ENCODE assay signal across 18 cellular contexts in the genomic region with DNA sequence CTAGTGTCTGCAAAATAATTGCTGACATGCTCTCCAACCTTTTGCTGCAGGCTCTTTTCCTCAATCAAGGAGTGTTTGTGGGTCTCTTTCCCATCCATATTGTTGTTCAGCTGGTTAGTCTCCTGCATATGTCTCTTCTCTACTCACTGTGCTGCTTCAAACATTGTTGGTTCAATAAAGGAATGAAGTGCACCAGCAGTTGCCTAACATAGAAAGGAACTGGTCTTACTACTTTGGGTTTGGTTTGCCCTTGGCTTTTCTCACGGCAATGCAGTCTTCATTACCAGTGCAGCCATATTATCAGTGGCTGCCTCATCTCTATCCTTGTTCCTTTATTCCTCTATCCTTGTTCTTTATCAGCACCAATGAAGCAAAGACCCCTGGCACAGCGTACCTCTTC.
A peak's percentile ranks its signal among the peaks of the same experiment; 100 is the strongest.
DNase-seq lines count a peak whose midpoint lies in the region; ATAC-seq and TF ChIP-seq lines count a peak whose summit lies in the region.
"Had no signal": no experiment of that assay in that cellular context is flagged by ENCODE, and none has a peak within 500 bp of the region (broad histone marks: within the 10 kb centered on the region; RNA-seq: fewer than 3 reads in every experiment).

No MANE protein-coding gene starts in this region.

- H3K9me3 Mint-ChIP-seq in stimulated activated effector memory CD8-positive, alpha-beta T cell treated with anti-CD3 and anti-CD28 coated beads, Interleukin-12 subunit alpha, Interleukin-12 subunit beta, amount 100 ng/mL, for 72 hours, result peaks cover 9% of the 10 kb centered on the region
- H3K9me3 Mint-ChIP-seq in immature natural killer cell, result peaks cover 3 to 6% (median 5%) of the 10 kb centered on the region in 6 donors

- peaks cover 3% of the 10 kb centered on the region for H3K4me1 ChIP-seq in parathyroid adenoma
- H3K4me1 ChIP-seq: A549, Caco-2 had no signal

- peaks cover 0 to 6% (median 2%) of the 10 kb centered on the region in 3 donors for H3K27me3 Mint-ChIP-seq in immature natural killer cell (ENCODE audit: low read depth in 3 of 3)
- H3K27me3 Mint-ChIP-seq: B cell had no signal

- H3K27ac Mint-ChIP-seq in stimulated activated effector memory CD8-positive, alpha-beta T cell treated with anti-CD3 and anti-CD28 coated beads, Interleukin-12 subunit alpha, Interleukin-12 subunit beta, amount 100 ng/mL, for 72 hours, result no peak overlapping the region
- no peak overlapping the region for H3K27ac Mint-ChIP-seq in immature natural killer cell
- H3K27ac Mint-ChIP-seq: B cell; CD4-positive, alpha-beta T cell; CD8-positive, alpha-beta T cell had no signal

- TF ChIP-seq CTCF in parathyroid adenoma (IDR thresholded peaks at IDR 0.05), result no peak

- no peaks in the 10 kb centered on the region for H3K36me3 ChIP-seq in parathyroid adenoma (ENCODE audit: control insufficient read depth, insufficient read depth, low read length)
- H3K36me3 ChIP-seq: BLaER1 treated with 17β-estradiol and CSF1 and Interleukin-3, amounts not matched to agents 10 nM and 100 nM had no signal

- H3K27me3 ChIP-seq in parathyroid adenoma (ENCODE audit: control insufficient read depth, insufficient read depth, low read length), result no peaks in the 10 kb centered on the region
- H3K27me3 ChIP-seq: BLaER1 treated with 17β-estradiol and CSF1 and Interleukin-3, amounts not matched to agents 10 nM and 100 nM had no signal

- peak; percentile 1 for DNase-seq in SIG-M5 treated with dmso at 0.1 percent for 504 hours (lab: John Stamatoyannopoulos, UW; ENCODE audit: unreplicated experiment)
- DNase-seq in SIG-M5 (lab: John Stamatoyannopoulos, UW), result no peak
- no peak for DNase-seq in stimulated activated effector memory CD8-positive, alpha-beta T cell treated with anti-CD3 and anti-CD28 coated beads, Interleukin-12 subunit alpha, Interleukin-12 subunit beta, amount 100 ng/mL, for 72 hours (ENCODE audit: low spot score in 2 of 2)
- no peak for DNase-seq in NCI-H82 treated with DMSO at 0.1 percent for 48 hours (lab: John Stamatoyannopoulos, UW; ENCODE audit: unreplicated experiment)
- no peak for DNase-seq in immature natural killer cell
- DNase-seq: AML-193; Caco-2; Calu3; CD4-positive, alpha-beta T cell; CD8-positive, alpha-beta T cell; DMS79 treated with DMSO at 0.1 percent for 48 hours; GF-D8 had no signal

- no peaks in the 10 kb centered on the region for H3K36me3 Mint-ChIP-seq in stimulated activated effector memory CD8-positive, alpha-beta T cell treated with anti-CD3 and anti-CD28 coated beads, Interleukin-12 subunit alpha, Interleukin-12 subunit beta, amount 100 ng/mL, for 72 hours
- peaks cover 0 to 3% (median 0%) of the 10 kb centered on the region in 3 donors for H3K36me3 Mint-ChIP-seq in immature natural killer cell

- H3K79me2 ChIP-seq in parathyroid adenoma, result no peaks in the 10 kb centered on the region

- ATAC-seq in stimulated activated effector memory CD8-positive, alpha-beta T cell treated with anti-CD3 and anti-CD28 coated beads, Interleukin-12 subunit alpha, Interleukin-12 subunit beta, amount 100 ng/mL, for 72 hours, result peak; percentile 9
- ATAC-seq: A549; CD8-positive, alpha-beta T cell had no signal

- no peak overlapping the region for H3K4me3 ChIP-seq in parathyroid adenoma (ENCODE audit: low read depth, low read length)
- H3K4me3 ChIP-seq: A549; BLaER1 treated with 17β-estradiol and CSF1 and Interleukin-3, amounts not matched to agents 10 nM and 100 nM had no signal

- no peak overlapping the region for H3K4me2 ChIP-seq in parathyroid adenoma (ENCODE audit: low read length)
- H3K4me2 ChIP-seq: A549; BLaER1 treated with 17β-estradiol and CSF1 and Interleukin-3, amounts not matched to agents 10 nM and 100 nM had no signal

- H3K27ac ChIP-seq in parathyroid adenoma, result no peak overlapping the region
- H3K27ac ChIP-seq: 22Rv1; A549; BLaER1 treated with 17β-estradiol and CSF1 and Interleukin-3, amounts not matched to agents 10 nM and 100 nM; C4-2B had no signal

- H3K4me3 Mint-ChIP-seq in stimulated activated effector memory CD8-positive, alpha-beta T cell treated with anti-CD3 and anti-CD28 coated beads, Interleukin-12 subunit alpha, Interleukin-12 subunit beta, amount 100 ng/mL, for 72 hours, result no peak overlapping the region
- H3K4me3 Mint-ChIP-seq in immature natural killer cell, result no peak overlapping the region
- H3K4me3 Mint-ChIP-seq: B cell; CD4-positive, alpha-beta T cell; CD8-positive, alpha-beta T cell had no signal

- H3K9ac ChIP-seq in parathyroid adenoma, result no peak overlapping the region
- H3K9ac ChIP-seq: BLaER1 treated with 17β-estradiol and CSF1 and Interleukin-3, amounts not matched to agents 10 nM and 100 nM had no signal

- H3K9me3 ChIP-seq in parathyroid adenoma (ENCODE audit: control insufficient read depth, low read length), result no peaks in the 10 kb centered on the region
- H3K9me3 ChIP-seq: Caco-2 had no signal

- H3K4me1 Mint-ChIP-seq in stimulated activated effector memory CD8-positive, alpha-beta T cell treated with anti-CD3 and anti-CD28 coated beads, Interleukin-12 subunit alpha, Interleukin-12 subunit beta, amount 100 ng/mL, for 72 hours, result no peaks in the 10 kb centered on the region
- H3K4me1 Mint-ChIP-seq in immature natural killer cell, result no peaks in the 10 kb centered on the region
- H3K4me1 Mint-ChIP-seq: B cell had no signal

- peak overlapping the region; percentile 43 for H2AFZ ChIP-seq in parathyroid adenoma
